ENCODE assay signal across 12 cellular contexts in the genomic region with DNA sequence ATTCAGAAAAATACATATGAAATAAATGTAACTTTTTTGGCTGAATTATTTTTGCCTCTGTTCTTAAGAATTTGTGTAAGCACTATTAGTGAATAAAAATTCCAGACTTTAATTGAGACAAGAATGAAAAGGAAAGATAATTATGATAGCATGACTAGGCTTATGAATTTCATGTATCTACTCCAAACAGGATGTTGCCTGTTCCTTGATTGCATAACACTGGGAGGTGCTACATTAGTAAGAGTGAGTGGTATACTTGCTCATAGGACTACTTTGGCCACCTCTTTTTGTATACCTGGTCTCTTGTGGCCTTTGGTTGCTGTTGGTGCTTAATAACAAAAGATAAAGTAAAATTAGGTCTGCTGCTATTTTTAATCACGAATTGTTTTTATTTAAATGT.
DNase-seq lines count a peak whose midpoint lies in the region; ATAC-seq and TF ChIP-seq lines count a peak whose summit lies in the region.
"Had no signal": no experiment of that assay in that cellular context is flagged by ENCODE, and none has a peak within 500 bp of the region (broad histone marks: within the 10 kb centered on the region; RNA-seq: fewer than 3 reads in every experiment).

No MANE protein-coding gene starts in this region.

- H3K4me3 ChIP-seq in mammary epithelial cell (replicated peaks in 1 of 3; ENCODE audit: insufficient read depth in 1 of 3, low read depth in 2 of 3, low read length in 3 of 3): peak overlapping the region in 1 of 3 experiments; percentile 29
- H3K4me3 ChIP-seq: lung had no signal

- no peak overlapping the region for H2AFZ ChIP-seq in mammary epithelial cell (ENCODE audit: low read depth, low read length)

- H3K27me3 ChIP-seq in mammary epithelial cell (ENCODE audit: insufficient read depth, low read length): no peaks in the 10 kb centered on the region

- H3K27ac ChIP-seq in mammary epithelial cell (ENCODE audit: insufficient read depth, low read depth, low read length): peak overlapping the region; percentile 78

- no TSS peak for BruUV-seq in mammary epithelial cell (replicated peaks; lab: Mats Ljungman, UMichigan)

- H3K4me2 ChIP-seq in mammary epithelial cell (ENCODE audit: insufficient read depth, low read depth, low read length): peak overlapping the region; percentile 81

- no peak for ATAC-seq in GM19035 (IDR thresholded peaks at IDR 0.05; ENCODE audit: unreplicated experiment)
- no peak for ATAC-seq in HG03520 (IDR thresholded peaks at IDR 0.05; ENCODE audit: unreplicated experiment)
- no peak for ATAC-seq in GM18861 (IDR thresholded peaks at IDR 0.05; ENCODE audit: unreplicated experiment)

- H3K4me1 ChIP-seq in mammary epithelial cell (ENCODE audit: insufficient read depth, low read length): peaks cover 33% of the 10 kb centered on the region

- H3K9me3 ChIP-seq in mammary epithelial cell (replicated peaks; ENCODE audit: insufficient read depth, low read length): no peaks in the 10 kb centered on the region

- DNase-seq in AG09319 (ENCODE audit: extremely low read depth, low read depth) (peak; percentile 47), LHCN-M2 (ENCODE audit: low read depth) (peak; percentile 81), mammary epithelial cell (peak; percentile 87), kidney tubule cell (ENCODE audit: low spot score) (peak; percentile 75), hypothalamus (lab: John Stamatoyannopoulos, UW) (no peak)
- DNase-seq: activated CD4-positive, alpha-beta T cell treated with anti-CD3 and anti-CD28 coated beads, Interleukin-2, amount 10 ng/mL, durations not matched to agents 7 days and 5 days; activated naive CD8-positive, alpha-beta T cell treated with anti-CD3 and anti-CD28 coated beads, Interleukin-2, amount 10 ng/mL, durations not matched to agents 7 days and 5 days; NCI-H1092 treated with DMSO at 0.1 percent for 48 hours had no signal

- CTCF ChIA-PET in mammary epithelial cell (lab: Charles Lee; ENCODE audit: low non-redundant PET): no interaction called here

- in situ Hi-C loops in mammary epithelial cell (cut with MboI; ENCODE audit: low sequenced_read_pairs in 2 of 2): no loop called here

- intact Hi-C loops in mammary epithelial cell (cut with micrococcal nuclease): no loop called here

- peaks cover 38% of the 10 kb centered on the region for H3K79me2 ChIP-seq in mammary epithelial cell (ENCODE audit: insufficient read depth, low read length)

- dilution Hi-C loops in mammary epithelial cell (cut with HindIII; ENCODE audit: low sequenced_read_pairs): no loop called here

- no peaks in the 10 kb centered on the region for H3K36me3 ChIP-seq in mammary epithelial cell (ENCODE audit: insufficient read depth, low read length)

- 32% methylated on average over 1 of the region's 1 CpG for WGBS in mammary epithelial cell (ENCODE audit: low coverage, missing lambda C conversion rate)

- no peaks in the 10 kb centered on the region for H4K20me1 ChIP-seq in mammary epithelial cell (ENCODE audit: insufficient read depth, low read length)

- TF ChIP-seq CTCF in AG09319 (IDR thresholded peaks at IDR 0.05; ENCODE audit: low read depth, low read length): no peak
- no peak for TF ChIP-seq CTCF in mammary epithelial cell (conservative IDR thresholded peaks at IDR 0.05 in 1 of 2, IDR thresholded peaks at IDR 0.05 in 1 of 2; ENCODE audit: extremely low read depth in 1 of 2, insufficient read depth in 1 of 2, low read depth in 1 of 2, low read length in 2 of 2)

- no peak overlapping the region for H3K9ac ChIP-seq in mammary epithelial cell (ENCODE audit: insufficient read depth, low read length)

Comparison
In these comparisons a context has a peak if more than half of its experiments do, and no peak if none do; other contexts are left out.
1. DNase-seq: peak in AG09319 (single experiment), LHCN-M2 (single experiment), mammary epithelial cell (single experiment) and kidney tubule cell (single experiment); none in hypothalamus (0 of 51).